3 cellular contexts compared by ENCODE assay signal in the genomic region with DNA sequence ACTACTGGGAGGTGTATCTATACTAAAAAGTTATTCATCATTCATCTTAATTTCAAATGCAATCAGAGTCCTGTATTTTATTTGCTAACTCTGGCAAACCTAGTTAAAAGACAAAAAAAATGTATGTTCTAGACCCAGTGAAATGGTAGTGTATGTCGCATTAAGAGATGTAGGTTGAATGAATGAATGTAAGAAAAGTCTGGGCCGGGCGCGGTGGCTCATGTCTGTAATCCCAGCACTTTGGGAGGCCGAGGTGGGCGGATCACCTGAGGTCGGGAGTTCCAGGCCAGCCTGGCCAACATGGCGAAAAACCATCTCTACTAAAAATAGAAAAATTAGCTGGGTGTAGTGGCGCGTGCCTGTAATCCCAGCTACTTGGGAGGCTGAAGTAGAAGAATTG.
DNase-seq lines count a peak whose midpoint lies in the region; ATAC-seq, FAIRE-seq and TF ChIP-seq lines count a peak whose summit lies in the region.
"Not testable (repeated sequence)": the region's sequence is repeated elsewhere in the genome, so short reads cannot be mapped to it uniquely, and the experiment has no call there.

No MANE protein-coding gene starts in this region.

- not testable (repeated sequence) for FAIRE-seq in GM12878 (lab: Jason Lieb, UNC); K562 (lab: Jason Lieb, UNC)

- TF ChIP-seq EP300 in GM12878 (IDR thresholded peaks at IDR 0.05; ENCODE audit: borderline replicate concordance in 1 of 2, control insufficient read depth in 1 of 2, low read depth in 2 of 2, low read length in 2 of 2); K562 (IDR thresholded peaks at IDR 0.05; ENCODE audit: low read length): not testable (repeated sequence)

- CTCF ChIA-PET in Panc1 (lab: Charles Lee): interaction anchor here (0.5 kb wide), 1 partner anchor 312 kb away, joined by 3 read pairs; no protein-coding TSS in a partner anchor
- CTCF ChIA-PET in GM12878 (lab: Yijun Ruan, JAX); K562 (lab: Yijun Ruan, JAX; ENCODE audit: low intra/inter-chr PET ratio): not testable (repeated sequence)

- not testable (repeated sequence) for H3K4me2 ChIP-seq in GM12878 (ENCODE audit: control insufficient read depth, insufficient read depth); K562 (ENCODE audit: insufficient read depth, low read length)

- not testable (repeated sequence) for TF ChIP-seq CTCF in Panc1 (IDR thresholded peaks at IDR 0.05); GM12878 (IDR thresholded peaks at IDR 0.05 in 2 of 3, conservative IDR thresholded peaks at IDR 0.05 in 1 of 3; ENCODE audit: control insufficient read depth in 2 of 3, extremely low read depth in 1 of 3, insufficient read depth in 1 of 3, low read depth in 3 of 3, low read length in 3 of 3); K562 (IDR thresholded peaks at IDR 0.05 in 2 of 3, conservative IDR thresholded peaks at IDR 0.05 in 1 of 3; ENCODE audit: insufficient read depth in 2 of 3, low read depth in 1 of 3, low read length in 3 of 3)

- not testable (repeated sequence) for H3K9me3 ChIP-seq in Panc1 (ENCODE audit: control insufficient read depth, insufficient read depth, low read depth, low read length); GM12878 (replicated peaks; ENCODE audit: control insufficient read depth, insufficient read depth, low read length); K562 (replicated peaks; ENCODE audit: control insufficient read depth, insufficient read depth, low read depth, low read length)

- H3K27ac ChIP-seq in Panc1 (ENCODE audit: low read length): peak overlapping the region; percentile 93
- not testable (repeated sequence) for H3K27ac ChIP-seq in GM12878 (ENCODE audit: control insufficient read depth, insufficient read depth); K562 (ENCODE audit: extremely low read depth, low read depth, low read length)

- not testable (repeated sequence) for TF ChIP-seq POLR2A in GM12878 (IDR thresholded peaks at IDR 0.05; ENCODE audit: low read depth, low read length); K562 (conservative IDR thresholded peaks at IDR 0.05)

- not testable (repeated sequence) for H2AFZ ChIP-seq in GM12878 (ENCODE audit: control insufficient read depth, low read depth, low read length); K562 (ENCODE audit: low read depth, low read length)

- ATAC-seq in Panc1, GM12878, K562: not testable (repeated sequence)

- intact Hi-C loops in Panc1 (cut with micrococcal nuclease; ENCODE audit: unreplicated experiment); GM12878 (cut with micrococcal nuclease; ENCODE audit: unreplicated experiment); K562 (cut with micrococcal nuclease): not testable (repeated sequence)

- BruUV-seq in Panc1 (replicated peaks; lab: Mats Ljungman, UMichigan); GM12878 (replicated peaks; lab: Mats Ljungman, UMichigan); K562 (replicated peaks; lab: Mats Ljungman, UMichigan): not testable (repeated sequence)

- TF ChIP-seq RAD21 in GM12878 (IDR thresholded peaks at IDR 0.05; ENCODE audit: insufficient read depth, low read depth, low read length); K562 (CRISPR knock-in tag; conservative IDR thresholded peaks at IDR 0.05 in 1 of 2, IDR thresholded peaks at IDR 0.05 in 1 of 2): not testable (repeated sequence)

- WGBS in GM12878 (ENCODE audit: insufficient coverage, insufficient replicate concordance, low lambda C conversion rate, missing lambda C conversion rate): 91% methylated on average over 10 of the region's 10 CpGs
- 86% methylated on average over 10 of the region's 10 CpGs for WGBS in K562 (ENCODE audit: insufficient coverage, low coverage, missing lambda C conversion rate)

- H3K4me3 ChIP-seq in Panc1 (ENCODE audit: low read depth in 2 of 2, low read length in 2 of 2); GM12878; K562: not testable (repeated sequence)

- not testable (repeated sequence) for H3K36me3 ChIP-seq in Panc1 (ENCODE audit: control insufficient read depth, insufficient read depth, low read length); GM12878 (ENCODE audit: control insufficient read depth in 2 of 2, insufficient read depth in 2 of 2, low read length in 1 of 2); K562 (ENCODE audit: control insufficient read depth, insufficient read depth, low read length)

- not testable (repeated sequence) for DNase-seq in Panc1 (ENCODE audit: low read depth, low spot score); GM12878 (ENCODE audit: low read depth, low spot score); K562 (ENCODE audit: extremely low read depth in 1 of 4, low spot score in 3 of 4)

- not testable (repeated sequence) for H3K9ac ChIP-seq in GM12878 (ENCODE audit: control insufficient read depth, insufficient read depth, low read length); K562 (ENCODE audit: insufficient read depth in 1 of 2, low read depth in 2 of 2, low read length in 2 of 2)

- not testable (repeated sequence) for H4K20me1 ChIP-seq in GM12878 (ENCODE audit: control insufficient read depth, insufficient read depth); K562 (replicated peaks; ENCODE audit: control insufficient read depth, insufficient read depth, low read length)

- POLR2A ChIA-PET in Panc1 (lab: Charles Lee); GM12878 (lab: Charles Lee); K562 (lab: Yijun Ruan, JAX): not testable (repeated sequence)

- H3K79me2 ChIP-seq in GM12878 (ENCODE audit: control insufficient read depth, insufficient read depth, low read length); K562 (ENCODE audit: control insufficient read depth, insufficient read depth, low read length): not testable (repeated sequence)

- in situ Hi-C loops in Panc1 (cut with HindIII; ENCODE audit: low pct_unique_long_range_greater_than_20kb, low sequenced_read_pairs); GM12878 (cut with MboI); K562 (cut with MboI): not testable (repeated sequence)

- H3K9me1 ChIP-seq in K562 (ENCODE audit: control insufficient read depth, insufficient read depth, low read length): not testable (repeated sequence)

- peaks cover 38% of the 10 kb centered on the region for H3K4me1 ChIP-seq in Panc1 (ENCODE audit: control insufficient read depth, insufficient read depth, low read length)
- H3K4me1 ChIP-seq in GM12878 (ENCODE audit: control insufficient read depth, insufficient read depth, low read length); K562 (replicated peaks in 1 of 2; ENCODE audit: control insufficient read depth in 2 of 2, insufficient read depth in 2 of 2, low read length in 2 of 2): not testable (repeated sequence)

- RAD21 ChIA-PET in GM12878 (lab: Charles Lee; ENCODE audit: unreplicated experiment): not testable (repeated sequence)

- SMC1A ChIA-PET in GM12878 (lab: Charles Lee; ENCODE audit: uncharacterized antibody, unreplicated experiment): interaction anchor here (0.9 to 1.6 kb wide), 2 partner anchors 14 to 26 kb away, joined by 3 to 6 read pairs; no protein-coding TSS in a partner anchor

- H3K27me3 ChIP-seq in Panc1 (ENCODE audit: control insufficient read depth, insufficient read depth, low read length); GM12878 (replicated peaks in 1 of 2; ENCODE audit: control insufficient read depth in 2 of 2, insufficient read depth in 2 of 2, low read length in 1 of 2); K562 (ENCODE audit: control insufficient read depth in 2 of 2, insufficient read depth in 2 of 2, low read length in 2 of 2): not testable (repeated sequence)

TF ChIP-seq in GM12878, 131 proteins besides CTCF, POLR2A, EP300 and RAD21:
- TF ChIP-seq NFXL1 (IDR thresholded peaks at IDR 0.05; ENCODE audit: borderline replicate concordance): peak; percentile 75

TF ChIP-seq in K562, 482 proteins besides CTCF, POLR2A, EP300 and RAD21 (continues in another document):
- TF ChIP-seq BCLAF1 (IDR thresholded peaks at IDR 0.05; ENCODE audit: borderline replicate concordance in 1 of 2, control insufficient read depth in 1 of 2, low read depth in 2 of 2, low read length in 1 of 2): peak in 1 of 2 experiments; percentile 48; a peak in 1 of 4 replicates
